34 cellular contexts compared by ENCODE assay signal in genomic region chr2:205190528-205190927, GRCh38.
"Had no signal": no experiment of that assay in that cellular context is flagged by ENCODE, and none has a peak within 500 bp of the region (broad histone marks: within the 10 kb centered on the region; RNA-seq: fewer than 3 reads in every experiment).

No MANE protein-coding gene starts in this region.

- H3K4me2 ChIP-seq: KMS-11 had no signal

- H3K4me3 ChIP-seq: MG63 had no signal

- DNase-seq: Karpas-422, Kasumi-1, MG63, MM.1S, MV-4-11, NCI-H1048, NCI-H1092, NCI-H1092 treated with DMSO at 0.1 percent for 48 hours, NCI-H1105, NCI-H1105 treated with DMSO at 0.1 percent for 48 hours, NCI-H1417, NCI-H1417 treated with DMSO at 0.1 percent for 48 hours, NCI-H1436, NCI-H1436 treated with DMSO at 0.1 percent for 48 hours, NCI-H146, NCI-H1694, NCI-H1694 treated with DMSO at 0.1 percent for 48 hours, NCI-H187, NCI-H187 treated with DMSO at 0.1 percent for 48 hours, NCI-H1930, NCI-H2029, NCI-H2029 treated with DMSO at 0.1 percent for 48 hours, NCI-H2081, NCI-H2081 treated with DMSO at 0.1 percent for 48 hours, NCI-H2107, NCI-H2171, NCI-H2227 treated with DMSO at 0.1 percent for 48 hours, NCI-H226, NCI-H345, NCI-H446, NCI-H446 treated with DMSO at 0.1 percent for 48 hours, NCI-H510A, NCI-H510A treated with DMSO at 0.1 percent for 48 hours had no signal

- H3K36me3 ChIP-seq: MG63 had no signal

- H3K9me3 ChIP-seq: MG63 had no signal

- H3K27me3 ChIP-seq: MG63 had no signal

- H3K9ac ChIP-seq: KMS-11 had no signal

- H3K27ac ChIP-seq: KMS-11 had no signal
